14 cellular contexts compared by ENCODE assay signal in the genomic region with DNA sequence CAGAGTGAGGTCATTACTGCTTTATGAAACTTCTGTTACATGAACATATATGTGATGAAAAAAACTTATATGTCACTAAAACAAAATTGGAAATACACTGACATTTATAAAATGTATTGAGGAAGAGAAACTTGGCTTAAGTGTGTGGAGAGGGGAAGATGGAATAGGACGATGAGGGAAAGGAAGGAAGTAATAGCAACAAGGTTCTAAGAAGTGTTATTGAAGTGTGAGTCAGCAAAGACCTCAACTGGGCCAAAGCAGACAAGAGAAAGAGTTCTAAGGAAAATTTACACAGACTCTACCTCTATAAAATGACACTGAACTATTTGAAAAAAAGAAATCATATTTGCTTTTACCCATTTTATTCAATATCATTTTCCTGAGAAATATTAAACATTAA. TPM values are rescaled to one million over a fixed set of nuclear protein-coding genes. Genes with fewer than 3 reads are reported as not detected.
DNase-seq lines count a peak whose midpoint lies in the region; ATAC-seq, FAIRE-seq and TF ChIP-seq lines count a peak whose summit lies in the region.
"Had no signal": no experiment of that assay in that cellular context is flagged by ENCODE, and none has a peak within 500 bp of the region (broad histone marks: within the 10 kb centered on the region; RNA-seq: fewer than 3 reads in every experiment).

No MANE protein-coding gene starts in this region.

- peaks cover 58% of the 10 kb centered on the region for H3K36me3 Mint-ChIP-seq in activated B cell treated with CpG ODN at 0.5 μM for 24 hours (ENCODE audit: low read depth)

- H3K9me3 Mint-ChIP-seq in activated B cell treated with CpG ODN at 0.5 μM for 24 hours = no peaks in the 10 kb centered on the region

- no peak overlapping the region for H2AFZ ChIP-seq in GM23248

- peaks cover 24% of the 10 kb centered on the region for H3K36me3 ChIP-seq in GM23248 (ENCODE audit: low read depth)
- H3K36me3 ChIP-seq: uterus had no signal

- in situ Hi-C loops in GM23248 (cut with MboI) = no loop called here

- no peaks in the 10 kb centered on the region for H3K27me3 Mint-ChIP-seq in activated B cell treated with CpG ODN at 0.5 μM for 24 hours

- CTCF ChIA-PET in A549 (lab: Yijun Ruan, JAX) = interaction anchor here (1.2 kb wide), 1 partner anchor 30 kb away, joined by 3 read pairs; no protein-coding TSS in a partner anchor
- CTCF ChIA-PET in activated B cell treated with CpG ODN at 0.5 μM for 24 hours (lab: Charles Lee) = no interaction called here

- no peak overlapping the region; the same call in 2 of the 3 replicates for H3K4me2 ChIP-seq in A549
- no peak overlapping the region for H3K4me2 ChIP-seq in GM23248 (ENCODE audit: unreplicated experiment)
- H3K4me2 ChIP-seq: BLaER1 had no signal

- peak overlapping the region; percentile 20 to 35; a peak in 2 of 6 replicates for H3K27ac ChIP-seq in A549
- no peak overlapping the region for H3K27ac ChIP-seq in GM23248
- H3K27ac ChIP-seq: BLaER1, uterus had no signal

- TF ChIP-seq EP300 in A549 (IDR thresholded peaks at IDR 0.05) = no peak

- H3K79me2 ChIP-seq in GM23248 (ENCODE audit: insufficient read depth) = peaks cover 88% of the 10 kb centered on the region

- no peaks in the 10 kb centered on the region for H3F3A ChIP-seq in GM23248 (ENCODE audit: insufficient read depth)

- H3K27me3 ChIP-seq in GM23248 (replicated peaks; ENCODE audit: insufficient read depth) = no peaks in the 10 kb centered on the region
- H3K27me3 ChIP-seq: BLaER1, uterus had no signal

- POLR2A ChIA-PET in A549 (lab: Yijun Ruan, JAX) (no interaction called here), activated B cell treated with CpG ODN at 0.5 μM for 24 hours (lab: Charles Lee) (no interaction called here)

- intact Hi-C loops in activated B cell treated with CpG ODN at 0.5 μM for 24 hours (cut with micrococcal nuclease) = no loop called here

- peak overlapping the region; percentile 30 for H3K27ac Mint-ChIP-seq in activated B cell treated with CpG ODN at 0.5 μM for 24 hours
- H3K27ac Mint-ChIP-seq: nephron had no signal

- TF ChIP-seq CTCF in A549 (IDR thresholded peaks at IDR 0.05) = no peak
- no peak for TF ChIP-seq CTCF in activated B cell treated with CpG ODN at 0.5 μM for 24 hours (IDR thresholded peaks at IDR 0.05)
- no peak for TF ChIP-seq CTCF in fibroblast of the aortic adventitia (IDR thresholded peaks at IDR 0.05; ENCODE audit: insufficient read depth, low read length)

- ATAC-seq in A549 = no peak; a peak in 1 of 6 replicates
- ATAC-seq in activated B cell treated with CpG ODN at 0.5 μM for 24 hours (ENCODE audit: low read depth) = no peak
- no peak for ATAC-seq in HG02610 (IDR thresholded peaks at IDR 0.05; ENCODE audit: unreplicated experiment)

- no peaks in the 10 kb centered on the region for H3K9me2 ChIP-seq in GM23248 (ENCODE audit: insufficient read depth)

- H3K4me1 ChIP-seq in A549 (peaks cover 13% of the 10 kb centered on the region), GM23248 (ENCODE audit: insufficient read depth) (no peaks in the 10 kb centered on the region)
- H3K4me1 ChIP-seq: BLaER1, uterus had no signal

- peak in 1 of 2 experiments; percentile 4 for DNase-seq in A549 (ENCODE audit: low read depth in 1 of 2, low spot score in 1 of 2)
- DNase-seq in GM23248 = peak; percentile 33
- DNase-seq in activated B cell treated with CpG ODN at 0.5 μM for 24 hours = no peak
- DNase-seq in fibroblast of the aortic adventitia (ENCODE audit: low read depth) = peak; percentile 14
- no peak for DNase-seq in A172 (ENCODE audit: low spot score)
- DNase-seq in islet precursor cell = no peak
- DNase-seq in HK-2 (ENCODE audit: unreplicated experiment) = no peak
- DNase-seq: MM.1S, uterus had no signal

- no peak overlapping the region for H3K9ac ChIP-seq in GM23248
- H3K9ac ChIP-seq: BLaER1 had no signal

- TF ChIP-seq POLR2A in A549 (IDR thresholded peaks at IDR 0.05; ENCODE audit: low read length) = no peak

- H3K4me3 ChIP-seq in A549 (no peak overlapping the region), GM23248 (no peak overlapping the region), fibroblast of the aortic adventitia (ENCODE audit: low read depth, low read length) (no peak overlapping the region)
- H3K4me3 ChIP-seq: BLaER1, uterus had no signal

- FAIRE-seq in A549 (lab: Jason Lieb, UNC) = no peak
- FAIRE-seq: colon had no signal

- H3K4me3 Mint-ChIP-seq in activated B cell treated with CpG ODN at 0.5 μM for 24 hours = no peak overlapping the region
- H3K4me3 Mint-ChIP-seq: nephron had no signal

- 56% methylated on average over 1 of the region's 1 CpG for WGBS in A549 (ENCODE audit: missing lambda C conversion rate)
- 13 to 43% methylated on average over 1 of the region's 1 CpG for WGBS in GM23248 (ENCODE audit: low coverage in 1 of 2, low lambda C conversion rate in 2 of 2, missing lambda C conversion rate in 2 of 2), 2 experiments

- H3K9me3 ChIP-seq in A549 = no peaks in the 10 kb centered on the region
- no peaks in the 10 kb centered on the region for H3K9me3 ChIP-seq in GM23248 (ENCODE audit: low read depth)
- H3K9me3 ChIP-seq: uterus had no signal

- no peaks in the 10 kb centered on the region for H4K20me1 ChIP-seq in GM23248 (ENCODE audit: insufficient read depth)

- H3K4me1 Mint-ChIP-seq in activated B cell treated with CpG ODN at 0.5 μM for 24 hours = peaks cover 12% of the 10 kb centered on the region

- no peak for TF ChIP-seq RAD21 in A549 (conservative IDR thresholded peaks at IDR 0.05 in 1 of 2, IDR thresholded peaks at IDR 0.05 in 1 of 2)

TF ChIP-seq in A549, 52 proteins besides CTCF, POLR2A, EP300 and RAD21:
- no peak for TF ChIP-seq MYC (IDR thresholded peaks at IDR 0.05; ENCODE audit: borderline replicate concordance, low read length)
- TF ChIP-seq, protein P1, sequence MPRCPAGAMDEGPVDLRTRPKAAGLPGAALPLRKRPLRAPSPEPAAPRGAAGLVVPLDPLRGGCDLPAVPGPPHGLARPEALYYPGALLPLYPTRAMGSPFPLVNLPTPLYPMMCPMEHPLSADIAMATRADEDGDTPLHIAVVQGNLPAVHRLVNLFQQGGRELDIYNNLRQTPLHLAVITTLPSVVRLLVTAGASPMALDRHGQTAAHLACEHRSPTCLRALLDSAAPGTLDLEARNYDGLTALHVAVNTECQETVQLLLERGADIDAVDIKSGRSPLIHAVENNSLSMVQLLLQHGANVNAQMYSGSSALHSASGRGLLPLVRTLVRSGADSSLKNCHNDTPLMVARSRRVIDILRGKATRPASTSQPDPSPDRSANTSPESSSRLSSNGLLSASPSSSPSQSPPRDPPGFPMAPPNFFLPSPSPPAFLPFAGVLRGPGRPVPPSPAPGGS (IDR thresholded peaks at IDR 0.05) = no peak
- TF ChIP-seq, protein P2, sequence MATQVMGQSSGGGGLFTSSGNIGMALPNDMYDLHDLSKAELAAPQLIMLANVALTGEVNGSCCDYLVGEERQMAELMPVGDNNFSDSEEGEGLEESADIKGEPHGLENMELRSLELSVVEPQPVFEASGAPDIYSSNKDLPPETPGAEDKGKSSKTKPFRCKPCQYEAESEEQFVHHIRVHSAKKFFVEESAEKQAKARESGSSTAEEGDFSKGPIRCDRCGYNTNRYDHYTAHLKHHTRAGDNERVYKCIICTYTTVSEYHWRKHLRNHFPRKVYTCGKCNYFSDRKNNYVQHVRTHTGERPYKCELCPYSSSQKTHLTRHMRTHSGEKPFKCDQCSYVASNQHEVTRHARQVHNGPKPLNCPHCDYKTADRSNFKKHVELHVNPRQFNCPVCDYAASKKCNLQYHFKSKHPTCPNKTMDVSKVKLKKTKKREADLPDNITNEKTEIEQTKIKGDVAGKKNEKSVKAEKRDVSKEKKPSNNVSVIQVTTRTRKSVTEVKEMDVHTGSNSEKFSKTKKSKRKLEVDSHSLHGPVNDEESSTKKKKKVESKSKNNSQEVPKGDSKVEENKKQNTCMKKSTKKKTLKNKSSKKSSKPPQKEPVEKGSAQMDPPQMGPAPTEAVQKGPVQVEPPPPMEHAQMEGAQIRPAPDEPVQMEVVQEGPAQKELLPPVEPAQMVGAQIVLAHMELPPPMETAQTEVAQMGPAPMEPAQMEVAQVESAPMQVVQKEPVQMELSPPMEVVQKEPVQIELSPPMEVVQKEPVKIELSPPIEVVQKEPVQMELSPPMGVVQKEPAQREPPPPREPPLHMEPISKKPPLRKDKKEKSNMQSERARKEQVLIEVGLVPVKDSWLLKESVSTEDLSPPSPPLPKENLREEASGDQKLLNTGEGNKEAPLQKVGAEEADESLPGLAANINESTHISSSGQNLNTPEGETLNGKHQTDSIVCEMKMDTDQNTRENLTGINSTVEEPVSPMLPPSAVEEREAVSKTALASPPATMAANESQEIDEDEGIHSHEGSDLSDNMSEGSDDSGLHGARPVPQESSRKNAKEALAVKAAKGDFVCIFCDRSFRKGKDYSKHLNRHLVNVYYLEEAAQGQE (IDR thresholded peaks at IDR 0.05) = no peak
- no peak for TF ChIP-seq GATA3 (IDR thresholded peaks at IDR 0.05; ENCODE audit: borderline replicate concordance)
- no peak for TF ChIP-seq RNF2 (IDR thresholded peaks at IDR 0.05; ENCODE audit: borderline replicate concordance, low read depth)
- no peak for TF ChIP-seq PHF8 (IDR thresholded peaks at IDR 0.05; ENCODE audit: borderline replicate concordance, low read depth)

RNA-seq across cellular contexts. Expression of gene SNX3, which starts 38.3 kb away (rescaled TPM):
- polyA plus RNA-seq in A549 (2011; rRNA removed) (214 and 216 TPM in 2 replicates), A549 (2017; fragmentation: RNase III; extraction: RNeasy Plus Mini Kit Qiagen cat#74134 plus additional on column Dnase treatment) (102 to 111 TPM (median 106 TPM) in 3 replicates), GM23248 (2016; fragmentation: Nextera tagmentation; extraction: Ambion mirVana) (403 and 420 TPM in 2 replicates)
- polyA plus RNA-seq in A549 (2012; cell fraction: cytosol; rRNA removed) = 64.7 and 65.6 TPM in 2 replicates
- 16.6 and 28.6 TPM in 2 replicates for polyA plus RNA-seq in A549 (2012; cell fraction: nucleus; rRNA removed)
- polyA minus RNA-seq in A549 (2011; rRNA and poly(A)+ RNA removed) = 27.4 and 30.0 TPM in 2 replicates
- 234 and 236 TPM in 2 replicates for total RNA-seq in GM23248 (2014; rRNA removed; shearing (Covaris generic))
- total RNA-seq in activated B cell treated with CpG ODN at 0.5 μM for 24 hours (121 and 133 TPM in 2 replicates), fibroblast of the aortic adventitia (ENCODE audit: low replicate concordance) (165 and 266 TPM in 2 replicates)
- 251 and 274 TPM in 2 replicates for total RNA-seq in A172 (2014; rRNA removed; shearing (Covaris generic))

RNA-seq across cellular contexts. Expression of gene NR2E1, which starts 56.7 kb away (rescaled TPM):
- polyA plus RNA-seq in A549 (2011; rRNA removed) (0.03 TPM in 1 of 2 replicates, not detected in the other), A549 (2017; fragmentation: RNase III; extraction: RNeasy Plus Mini Kit Qiagen cat#74134 plus additional on column Dnase treatment) (0.08 TPM in 2 of 3 replicates, not detected in the other), GM23248 (2016; fragmentation: Nextera tagmentation; extraction: Ambion mirVana) (not detected in 2 replicates)
- polyA plus RNA-seq in A549 (2012; cell fraction: cytosol; rRNA removed) = not detected in 2 replicates
- not detected in 2 replicates for polyA plus RNA-seq in A549 (2012; cell fraction: nucleus; rRNA removed)
- polyA minus RNA-seq in A549 (2011; rRNA and poly(A)+ RNA removed) = 0.15 TPM in 1 of 2 replicates, not detected in the other
- total RNA-seq in GM23248 (2014; rRNA removed; shearing (Covaris generic)) = not detected in 2 replicates
- total RNA-seq in activated B cell treated with CpG ODN at 0.5 μM for 24 hours (not detected in 2 replicates), fibroblast of the aortic adventitia (ENCODE audit: low replicate concordance) (not detected in 2 replicates)
- 0.05 TPM in 1 of 2 replicates, not detected in the other for total RNA-seq in A172 (2014; rRNA removed; shearing (Covaris generic))
- total RNA-seq: kidney epithelial cell, uterus had no signal

Comparison
In these comparisons a context has a peak if more than half of its experiments do, and no peak if none do; other contexts are left out.
1. DNase-seq: peak in GM23248 (single experiment) and fibroblast of the aortic adventitia (single experiment); none in activated B cell treated with CpG ODN at 0.5 μM for 24 hours (single experiment), A172 (single experiment), islet precursor cell (single experiment) and HK-2 (single experiment).